ENCODE assay signal across 18 cellular contexts in genomic region chr3:27307566-27307965, GRCh38.
DNase-seq lines count a peak whose midpoint lies in the region; ATAC-seq, FAIRE-seq and TF ChIP-seq lines count a peak whose summit lies in the region.
"Had no signal": no experiment of that assay in that cellular context is flagged by ENCODE, and none has a peak within 500 bp of the region (broad histone marks: within the 10 kb centered on the region; RNA-seq: fewer than 3 reads in every experiment).

No MANE protein-coding gene starts in this region.

- no peak for TF ChIP-seq RAD21 in HepG2 (CRISPR knock-in tag; IDR thresholded peaks at IDR 0.05)

- CTCF ChIA-PET in HepG2 (lab: Yijun Ruan, JAX; ENCODE audit: low intra/inter-chr PET ratio, low total read pairs): no interaction called here
- CTCF ChIA-PET in PC-3 (lab: Charles Lee): no interaction called here
- CTCF ChIA-PET in PC-9 (lab: Charles Lee): no interaction called here

- H4K20me1 ChIP-seq in HepG2 (ENCODE audit: insufficient read depth, low read length) (no peaks in the 10 kb centered on the region), PC-3 (ENCODE audit: low read length) (no peaks in the 10 kb centered on the region), PC-9 (ENCODE audit: insufficient read depth) (no peaks in the 10 kb centered on the region)
- H4K20me1 ChIP-seq: BLaER1 treated with 17β-estradiol and CSF1 and Interleukin-3, amounts not matched to agents 10 nM and 100 nM had no signal

- H3K27ac ChIP-seq in HepG2 (ENCODE audit: extremely low read length, insufficient read depth, low read length) (no peak overlapping the region), right lobe of liver (no peak overlapping the region), PC-3 (ENCODE audit: low read length) (no peak overlapping the region), PC-9 (no peak overlapping the region)
- H3K27ac ChIP-seq: 22Rv1; BLaER1 treated with 17β-estradiol and CSF1 and Interleukin-3, amounts not matched to agents 10 nM and 100 nM; HL-60 had no signal

- H3K4me1 ChIP-seq in HepG2 (ENCODE audit: insufficient read depth, low read length) (no peaks in the 10 kb centered on the region), right lobe of liver (no peaks in the 10 kb centered on the region), PC-3 (ENCODE audit: insufficient read depth, low read length) (peaks cover 21% of the 10 kb centered on the region), PC-9 (replicated peaks; ENCODE audit: insufficient read depth) (peaks cover 16% of the 10 kb centered on the region)
- H3K4me1 ChIP-seq: BLaER1 treated with 17β-estradiol and CSF1 and Interleukin-3, amounts not matched to agents 10 nM and 100 nM had no signal

- FAIRE-seq in HepG2 (lab: Jason Lieb, UNC): no peak
- FAIRE-seq: GM12891 had no signal

- TF ChIP-seq POLR2A in HepG2 (IDR thresholded peaks at IDR 0.05; ENCODE audit: insufficient read depth in 1 of 2, low read depth in 2 of 2, low read length in 2 of 2) (no peak), right lobe of liver (IDR thresholded peaks at IDR 0.05) (no peak)

- DNase-seq in HepG2 (ENCODE audit: low spot score) (no peak), right lobe of liver (no peak), PC-3 (peak; percentile 82), brain pericyte (ENCODE audit: low read depth, low spot score) (peak; percentile 26), left lobe of liver (ENCODE audit: low spot score) (no peak), PC-9 (no peak)
- DNase-seq: ACHN; CD4-positive, CD25-positive, alpha-beta regulatory T cell; DMS79; H7; KG1 had no signal

- BruUV-seq in HepG2 (replicated peaks; lab: Mats Ljungman, UMichigan) (no TSS peak), PC-3 (replicated peaks; lab: Mats Ljungman, UMichigan) (no TSS peak), PC-9 (replicated peaks; lab: Mats Ljungman, UMichigan) (no TSS peak)

- H3K36me3 ChIP-seq in HepG2 (replicated peaks in 1 of 2; ENCODE audit: control insufficient read depth in 1 of 2, insufficient read depth in 2 of 2, low read length in 2 of 2): peaks cover 7 to 14% of the 10 kb centered on the region in 2 experiments
- H3K36me3 ChIP-seq in right lobe of liver: no peaks in the 10 kb centered on the region
- 0 out of 2 replicates have a peak, but pooled peaks cover 3% of the 10 kb centered on the region for H3K36me3 ChIP-seq in PC-3 (ENCODE audit: low read depth, low read length)
- H3K36me3 ChIP-seq in PC-9 (ENCODE audit: low read depth): no peaks in the 10 kb centered on the region

- H3K79me2 ChIP-seq in HepG2 (ENCODE audit: insufficient read depth, low read length): no peaks in the 10 kb centered on the region
- H3K79me2 ChIP-seq in PC-3 (ENCODE audit: low read length): no peaks in the 10 kb centered on the region
- no peaks in the 10 kb centered on the region for H3K79me2 ChIP-seq in PC-9 (ENCODE audit: low read depth)

- H3K9me3 ChIP-seq in HepG2 (ENCODE audit: low read length): no peaks in the 10 kb centered on the region
- H3K9me3 ChIP-seq in right lobe of liver: no peaks in the 10 kb centered on the region
- peaks cover 4% of the 10 kb centered on the region; the same call in 1 of the 2 replicates for H3K9me3 ChIP-seq in PC-3 (ENCODE audit: low read length)
- no peaks in the 10 kb centered on the region for H3K9me3 ChIP-seq in PC-9 (ENCODE audit: insufficient read depth, low read depth)

- TF ChIP-seq EP300 in HepG2 (IDR thresholded peaks at IDR 0.05; ENCODE audit: low read depth in 2 of 2, low read length in 2 of 2) (no peak), HepG2 (CRISPR knock-in tag; IDR thresholded peaks at IDR 0.05; ENCODE audit: borderline replicate concordance) (no peak)

- TF ChIP-seq CTCF in HepG2 (CRISPR knock-in tag; IDR thresholded peaks at IDR 0.05) (no peak), right lobe of liver (IDR thresholded peaks at IDR 0.05) (no peak), PC-3 (conservative IDR thresholded peaks at IDR 0.05; ENCODE audit: low read depth, low read length) (no peak), PC-9 (conservative IDR thresholded peaks at IDR 0.05) (no peak)

- in situ Hi-C loops in HepG2 (cut with HindIII; ENCODE audit: extremely low pct_ligation_motif_present, low pct_unique_long_range_greater_than_20kb): no loop called here

- H3K9me2 ChIP-seq in PC-3 (replicated peaks; ENCODE audit: low read length): no peaks in the 10 kb centered on the region
- no peaks in the 10 kb centered on the region for H3K9me2 ChIP-seq in PC-9 (ENCODE audit: insufficient read depth)

- ATAC-seq in HepG2 (no peak), right lobe of liver (no peak), PC-3 (peak; percentile 23), left lobe of liver (no peak), HG03135 (IDR thresholded peaks at IDR 0.05; ENCODE audit: unreplicated experiment) (no peak), HG03521 (IDR thresholded peaks at IDR 0.05; ENCODE audit: unreplicated experiment) (no peak)
- ATAC-seq: GM23338 had no signal

- peaks cover 4% of the 10 kb centered on the region for H3F3A ChIP-seq in PC-3 (ENCODE audit: low read length, unreplicated experiment)
- H3F3A ChIP-seq in PC-9 (ENCODE audit: insufficient read depth, low read depth): peaks cover 8% of the 10 kb centered on the region

- no peak overlapping the region for H2AFZ ChIP-seq in HepG2 (ENCODE audit: low read length)
- H2AFZ ChIP-seq in PC-3 (ENCODE audit: low read length): no peak overlapping the region
- H2AFZ ChIP-seq in PC-9: no peak overlapping the region
- H2AFZ ChIP-seq: GM23338 had no signal

- intact Hi-C loops in HepG2 (cut with micrococcal nuclease; ENCODE audit: unreplicated experiment) (no loop called here), right lobe of liver (cut with DNase I) (no loop called here), PC-3 (cut with micrococcal nuclease) (loop anchor here (2.0 kb wide), 1 partner anchor 17 kb away; no protein-coding TSS in a partner anchor), PC-9 (cut with micrococcal nuclease; ENCODE audit: unreplicated experiment) (no loop called here)

- H3K4me2 ChIP-seq in HepG2 (ENCODE audit: low read depth, low read length): no peak overlapping the region
- no peak overlapping the region for H3K4me2 ChIP-seq in PC-3 (ENCODE audit: low read length)
- H3K4me2 ChIP-seq in PC-9: no peak overlapping the region
- H3K4me2 ChIP-seq: BLaER1 treated with 17β-estradiol and CSF1 and Interleukin-3, amounts not matched to agents 10 nM and 100 nM; GM23338 had no signal

- H3K4me3 ChIP-seq in HepG2 (replicated peaks in 1 of 3; ENCODE audit: insufficient read depth in 1 of 3, low read depth in 2 of 3, low read length in 3 of 3): no peak overlapping the region
- no peak overlapping the region for H3K4me3 ChIP-seq in right lobe of liver
- no peak overlapping the region for H3K4me3 ChIP-seq in PC-3 (ENCODE audit: low read length)
- H3K4me3 ChIP-seq in PC-9: no peak overlapping the region
- H3K4me3 ChIP-seq: BLaER1 treated with 17β-estradiol and CSF1 and Interleukin-3, amounts not matched to agents 10 nM and 100 nM; GM23338 had no signal

- POLR2A ChIA-PET in HepG2 (lab: Yijun Ruan, JAX) (no interaction called here), PC-3 (lab: Charles Lee; ENCODE audit: unreplicated experiment) (no interaction called here), PC-9 (lab: Charles Lee; ENCODE audit: unreplicated experiment) (no interaction called here)

- 93% methylated on average over 1 of the region's 1 CpG for WGBS in HepG2 (ENCODE audit: low lambda C conversion rate)
- 69% methylated on average over 1 of the region's 1 CpG for WGBS in right lobe of liver (ENCODE audit: insufficient coverage, low coverage, low lambda C conversion rate, missing lambda C conversion rate)

- H3K27me3 ChIP-seq in HepG2 (ENCODE audit: control insufficient read depth in 1 of 2, insufficient read depth in 2 of 2, low read length in 2 of 2) (no peaks in the 10 kb centered on the region), right lobe of liver (no peaks in the 10 kb centered on the region), PC-3 (ENCODE audit: low read length) (no peaks in the 10 kb centered on the region), PC-9 (ENCODE audit: insufficient read depth, low read depth) (no peaks in the 10 kb centered on the region)
- H3K27me3 ChIP-seq: BLaER1 treated with 17β-estradiol and CSF1 and Interleukin-3, amounts not matched to agents 10 nM and 100 nM had no signal

- H3K9ac ChIP-seq in HepG2 (ENCODE audit: insufficient read depth, low read depth, low read length): no peak overlapping the region
- no peak overlapping the region for H3K9ac ChIP-seq in PC-3 (ENCODE audit: low read length)
- H3K9ac ChIP-seq: BLaER1 treated with 17β-estradiol and CSF1 and Interleukin-3, amounts not matched to agents 10 nM and 100 nM had no signal

TF ChIP-seq in HepG2, 621 proteins besides CTCF, POLR2A, EP300 and RAD21 (continues in another document):
- TF ChIP-seq TERF1 (CRISPR knock-in tag; IDR thresholded peaks at IDR 0.05) (no peak), MAFF (IDR thresholded peaks at IDR 0.05; ENCODE audit: low read depth, low read length) (peak; percentile 63), ZNF773 (CRISPR knock-in tag; IDR thresholded peaks at IDR 0.05; ENCODE audit: borderline replicate concordance) (no peak), SCMH1 (CRISPR knock-in tag; IDR thresholded peaks at IDR 0.05; ENCODE audit: borderline replicate concordance) (no peak), HNF4A (CRISPR knock-in tag; IDR thresholded peaks at IDR 0.05) (no peak), PRPF4 (IDR thresholded peaks at IDR 0.05; ENCODE audit: low read depth, low read length, poor library complexity, severe bottlenecking) (no peak), SP1 (IDR thresholded peaks at IDR 0.05) (no peak), SP1 (CRISPR knock-in tag; IDR thresholded peaks at IDR 0.05) (no peak)

Comparison
In these comparisons a context has a peak if more than half of its experiments do, and no peak if none do; other contexts are left out.
1. DNase-seq: peak in PC-3 (single experiment) and brain pericyte (single experiment); none in HepG2 (single experiment), right lobe of liver (0 of 3), left lobe of liver (single experiment) and PC-9 (0 of 2).